ENCODE assay signal across 8 cellular contexts in the genomic region with DNA sequence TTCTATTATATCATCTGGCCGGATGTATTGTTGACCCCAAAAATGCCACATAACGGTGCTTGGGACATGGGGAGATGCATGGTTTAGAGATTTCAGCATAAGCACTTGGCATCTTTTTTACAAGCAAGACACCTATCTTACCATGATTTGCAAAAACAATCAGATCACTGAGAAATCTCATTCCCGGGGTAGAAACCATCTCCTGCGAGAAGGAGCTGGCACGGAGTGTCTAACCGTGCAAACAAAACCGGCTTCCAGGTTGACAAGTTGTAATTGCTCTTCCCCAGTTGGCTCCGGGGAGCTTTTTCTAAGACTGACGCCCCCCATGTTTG. TPM values are rescaled to one million over a fixed set of nuclear protein-coding genes. Genes with fewer than 3 reads are reported as not detected.
DNase-seq lines count a peak whose midpoint lies in the region; TF ChIP-seq lines count a peak whose summit lies in the region.

No MANE protein-coding gene starts in this region.

- H3K36me3 Mint-ChIP-seq in CD4-positive, alpha-beta memory T cell: peaks cover 0 to 6% of the 10 kb centered on the region in 2 donors
- no peaks in the 10 kb centered on the region for H3K36me3 Mint-ChIP-seq in nephron (ENCODE audit: low read depth)

- H3K27ac Mint-ChIP-seq in CD4-positive, alpha-beta memory T cell: peak overlapping the region; percentile 99 to 100 (median 99)
- no peak overlapping the region for H3K27ac Mint-ChIP-seq in nephron

- H3K4me1 Mint-ChIP-seq in CD4-positive, alpha-beta memory T cell: peaks cover 44 to 79% (median 58%) of the 10 kb centered on the region in 4 donors
- H3K4me1 Mint-ChIP-seq in nephron: peaks cover 11% of the 10 kb centered on the region

- peaks cover 57% of the 10 kb centered on the region for H3K4me1 ChIP-seq in CD4-positive, alpha-beta memory T cell (ENCODE audit: insufficient read depth, low read length)
- peaks cover 0 to 5% of the 10 kb centered on the region in 2 donors for H3K4me1 ChIP-seq in breast epithelium

- TF ChIP-seq CTCF in breast epithelium (IDR thresholded peaks at IDR 0.05) (no peak), nephron (IDR thresholded peaks at IDR 0.05; ENCODE audit: unreplicated experiment in 3 of 3) (no peak)

- no peak for TF ChIP-seq POLR2A in breast epithelium (IDR thresholded peaks at IDR 0.05)

- no peaks in the 10 kb centered on the region for H3K36me3 ChIP-seq in CD4-positive, alpha-beta memory T cell (ENCODE audit: insufficient read depth, low read length)
- no peaks in the 10 kb centered on the region for H3K36me3 ChIP-seq in breast epithelium

- H3K9me3 ChIP-seq in CD4-positive, alpha-beta memory T cell (ENCODE audit: control insufficient read depth in 1 of 2, low read length in 2 of 2): no peaks in the 10 kb centered on the region
- H3K9me3 ChIP-seq in breast epithelium: no peaks in the 10 kb centered on the region

- CTCF ChIA-PET in CD4-positive, alpha-beta memory T cell (lab: Charles Lee; ENCODE audit: partially characterized antibody): interaction anchor here (0.7 to 5.4 kb wide), 10 partner anchors 12 to 168 kb away, joined by 3 to 21 read pairs (median 3); no protein-coding TSS in a partner anchor

- POLR2A ChIA-PET in CD4-positive, alpha-beta memory T cell (lab: Charles Lee; ENCODE audit: partially characterized antibody): interaction anchor here (0.8 to 9.3 kb wide), 23 partner anchors 10 to 171 kb away, joined by 3 to 151 read pairs (median 11); partner anchors contain the start of genes AMZ2 and WIPI1

- H3K27me3 ChIP-seq in CD4-positive, alpha-beta memory T cell (ENCODE audit: insufficient read depth, low read length): no peaks in the 10 kb centered on the region
- H3K27me3 ChIP-seq in breast epithelium: peaks cover 0 to 26% of the 10 kb centered on the region in 2 donors

- no peak for DNase-seq in CD4-positive, alpha-beta memory T cell
- DNase-seq in KBM-7 (peak; percentile 15), breast epithelium (ENCODE audit: low spot score in 2 of 2) (no peak), NCI-H2107 (lab: John Stamatoyannopoulos, UW) (no peak), cerebellar nuclear complex (lab: John Stamatoyannopoulos, UW) (no peak), AG08395 (ENCODE audit: low spot score) (no peak)
- DNase-seq in effector CD8-positive, alpha-beta T cell (lab: John Stamatoyannopoulos, UW): no peak

- intact Hi-C loops in CD4-positive, alpha-beta memory T cell (cut with micrococcal nuclease): loop anchor here (2.0 to 5.0 kb wide), 3 partner anchors 27 to 108 kb away; partner anchors contain the start of gene AMZ2
- intact Hi-C loops in breast epithelium (cut with DNase I; ENCODE audit: low total_unique reads): no loop called here

- peak overlapping the region; percentile 83 to 90 for H3K4me3 ChIP-seq in CD4-positive, alpha-beta memory T cell (ENCODE audit: low read length in 2 of 2)
- peak overlapping the region; percentile 54 to 93 (median 61) for H3K4me3 ChIP-seq in breast epithelium

- no peaks in the 10 kb centered on the region for H3K9me3 Mint-ChIP-seq in CD4-positive, alpha-beta memory T cell
- H3K9me3 Mint-ChIP-seq in nephron: no peaks in the 10 kb centered on the region

- H3K27ac ChIP-seq in CD4-positive, alpha-beta memory T cell (ENCODE audit: low read depth, low read length): peak overlapping the region; percentile 90
- H3K27ac ChIP-seq in breast epithelium: peak overlapping the region in 1 of 2 donors; percentile 92

- in situ Hi-C loops in KBM-7 (cut with MboI; ENCODE audit: low pct_unique_long_range_greater_than_20kb, low sequenced_read_pairs): no loop called here

- H3K4me3 Mint-ChIP-seq in CD4-positive, alpha-beta memory T cell: peak overlapping the region; percentile 96 to 100 (median 99)
- H3K4me3 Mint-ChIP-seq in nephron: peak overlapping the region; percentile 18 to 89 (median 88)

- no peaks in the 10 kb centered on the region for H3K27me3 Mint-ChIP-seq in CD4-positive, alpha-beta memory T cell
- peaks cover 77% of the 10 kb centered on the region for H3K27me3 Mint-ChIP-seq in nephron (ENCODE audit: low read depth)

RNA-seq across cellular contexts. Expression of gene SLC16A6, which starts 1.0 kb away (rescaled TPM):
- 1 to 10 TPM; 6.9 to 7.4 TPM for total RNA-seq in CD4-positive, alpha-beta memory T cell
- polyA plus RNA-seq in CD4-positive, alpha-beta memory T cell: 1 to 10 TPM; 1.7 to 2.0 TPM
- total RNA-seq in breast epithelium: 1 to 10 TPM in 2 of 3 donors, under 1 TPM in 1; 0.64 to 4.1 (median 2.3) TPM

RNA-seq across cellular contexts. Expression of gene ARSG, which starts 1.4 kb away (rescaled TPM):
- total RNA-seq in CD4-positive, alpha-beta memory T cell: 10 to 100 TPM; 13.6 to 19.1 TPM
- 10 to 100 TPM; 10.4 to 12.6 TPM for polyA plus RNA-seq in CD4-positive, alpha-beta memory T cell
- 10 to 100 TPM in 1 of 3 donors, 1 to 10 TPM in 2; 9.3 to 14.8 (median 9.5) TPM for total RNA-seq in breast epithelium

RNA-seq across cellular contexts. Expression of gene AMZ2, which starts 42.1 kb away (rescaled TPM):
- total RNA-seq in CD4-positive, alpha-beta memory T cell: 10 to 100 TPM; 66.1 to 81.2 TPM
- 100 to 1,000 TPM; 114 to 161 TPM for polyA plus RNA-seq in CD4-positive, alpha-beta memory T cell
- 10 to 100 TPM; 36.7 to 94.9 (median 48.3) TPM for total RNA-seq in breast epithelium

Comparison
In these comparisons a context has a peak if more than half of its experiments do, and no peak if none do; other contexts are left out.
1. H3K27ac Mint-ChIP-seq: peak in CD4-positive, alpha-beta memory T cell (7 of 7); none in nephron (0 of 3).